1 cellular context compared by ENCODE assay signal in genomic region chr4:139833131-139833930, GRCh38.
TF ChIP-seq lines count a peak whose summit lies in the region.

No MANE protein-coding gene starts in this region.

TF ChIP-seq in GM23338, 12 proteins besides CTCF, POLR2A, EP300 and RAD21 (continued from another document):
- TF ChIP-seq ZNF462 (CRISPR knock-in tag; IDR thresholded peaks at IDR 0.05): no peak
